In the genomic region with DNA sequence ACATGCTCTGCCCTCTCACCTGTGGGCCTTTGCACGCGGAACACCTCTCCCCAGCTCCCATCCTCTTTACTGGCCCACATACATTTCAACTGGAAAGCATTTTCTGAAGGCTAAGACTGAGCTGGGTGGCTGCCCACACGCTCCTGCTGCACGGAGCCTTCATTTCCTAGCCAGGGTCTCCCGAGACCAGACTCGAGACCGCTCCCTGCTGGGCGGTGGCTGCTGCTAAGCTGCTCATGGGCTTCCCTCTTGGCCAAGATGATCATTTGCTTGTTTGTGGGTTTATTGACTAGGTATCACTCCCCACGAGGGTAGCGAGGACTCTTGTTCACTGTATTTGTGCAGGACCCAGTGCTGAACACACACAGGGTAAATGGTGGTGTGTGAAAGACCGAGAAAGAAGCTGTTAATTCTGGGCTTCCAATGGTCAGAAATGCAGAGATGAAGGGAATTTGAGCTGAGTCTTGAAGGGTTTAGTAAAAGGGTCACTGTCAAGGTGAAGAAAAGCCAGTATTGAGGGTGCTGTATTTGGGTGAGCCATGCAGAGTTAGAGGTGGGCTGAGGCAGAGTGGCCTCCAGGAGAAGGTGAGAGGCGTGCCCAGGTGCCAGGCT, we compare ENCODE assay signal across 1 cellular context.
TF ChIP-seq lines count a peak whose summit lies in the region.

No MANE protein-coding gene starts in this region.

TF ChIP-seq in HepG2, 621 proteins besides CTCF, POLR2A, EP300 and RAD21 (continued from another document and continues in another):
- TF ChIP-seq, protein P1, sequence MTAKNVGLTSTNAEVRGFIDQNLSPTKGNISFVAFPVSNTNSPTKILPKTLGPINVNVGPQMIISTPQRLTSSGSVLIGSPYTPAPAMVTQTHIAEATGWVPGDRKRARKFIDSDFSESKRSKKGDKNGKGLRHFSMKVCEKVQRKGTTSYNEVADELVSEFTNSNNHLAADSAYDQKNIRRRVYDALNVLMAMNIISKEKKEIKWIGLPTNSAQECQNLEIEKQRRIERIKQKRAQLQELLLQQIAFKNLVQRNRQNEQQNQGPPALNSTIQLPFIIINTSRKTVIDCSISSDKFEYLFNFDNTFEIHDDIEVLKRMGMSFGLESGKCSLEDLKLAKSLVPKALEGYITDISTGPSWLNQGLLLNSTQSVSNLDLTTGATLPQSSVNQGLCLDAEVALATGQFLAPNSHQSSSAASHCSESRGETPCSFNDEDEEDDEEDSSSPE (CRISPR knock-in tag; IDR thresholded peaks at IDR 0.05), result no peak
- TF ChIP-seq KLF13 (CRISPR knock-in tag; IDR thresholded peaks at IDR 0.05), result no peak
- TF ChIP-seq, protein P2, sequence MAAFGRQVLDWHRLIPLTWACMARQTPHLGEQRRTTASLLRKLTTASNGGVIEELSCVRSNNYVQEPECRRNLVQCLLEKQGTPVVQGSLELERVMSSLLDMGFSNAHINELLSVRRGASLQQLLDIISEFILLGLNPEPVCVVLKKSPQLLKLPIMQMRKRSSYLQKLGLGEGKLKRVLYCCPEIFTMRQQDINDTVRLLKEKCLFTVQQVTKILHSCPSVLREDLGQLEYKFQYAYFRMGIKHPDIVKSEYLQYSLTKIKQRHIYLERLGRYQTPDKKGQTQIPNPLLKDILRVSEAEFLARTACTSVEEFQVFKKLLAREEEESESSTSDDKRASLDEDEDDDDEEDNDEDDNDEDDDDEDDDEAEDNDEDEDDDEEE (CRISPR knock-in tag; IDR thresholded peaks at IDR 0.05), result no peak
- TF ChIP-seq NR2F6 (IDR thresholded peaks at IDR 0.05), result no peak
- no peak for TF ChIP-seq NR2F6 (CRISPR knock-in tag; IDR thresholded peaks at IDR 0.05)
- TF ChIP-seq ZNF20 (CRISPR knock-in tag; IDR thresholded peaks at IDR 0.05), result no peak
- TF ChIP-seq NKX3-1 (CRISPR knock-in tag; IDR thresholded peaks at IDR 0.05), result no peak
- no peak for TF ChIP-seq SIX1 (CRISPR knock-in tag; IDR thresholded peaks at IDR 0.05; ENCODE audit: borderline replicate concordance)
- no peak for TF ChIP-seq TBP (CRISPR knock-in tag; IDR thresholded peaks at IDR 0.05)
- TF ChIP-seq ZNF780A (CRISPR knock-in tag; IDR thresholded peaks at IDR 0.05), result no peak; the same call in 1 of the 2 replicates
- 0 out of 2 replicates have a peak, but pooled peaks have one; percentile 9 for TF ChIP-seq NFATC3 (CRISPR knock-in tag; IDR thresholded peaks at IDR 0.05)
- peak; percentile 80 for TF ChIP-seq SAP130 (CRISPR knock-in tag; IDR thresholded peaks at IDR 0.05; ENCODE audit: low read depth)
- TF ChIP-seq ZNF713 (CRISPR knock-in tag; IDR thresholded peaks at IDR 0.05), result no peak
- TF ChIP-seq TP53 (CRISPR knock-in tag; conservative IDR thresholded peaks at IDR 0.05), result no peak
- TF ChIP-seq KLF9 (CRISPR knock-in tag; IDR thresholded peaks at IDR 0.05; ENCODE audit: low read depth), result no peak
- no peak for TF ChIP-seq SMAD3 (CRISPR knock-in tag; IDR thresholded peaks at IDR 0.05)
- no peak for TF ChIP-seq TOE1 (CRISPR knock-in tag; IDR thresholded peaks at IDR 0.05)
- no peak for TF ChIP-seq ZNF607 (CRISPR knock-in tag; IDR thresholded peaks at IDR 0.05; ENCODE audit: borderline replicate concordance)
- peak; percentile 14; the same call in 1 of the 2 replicates for TF ChIP-seq MYC (CRISPR knock-in tag; IDR thresholded peaks at IDR 0.05; ENCODE audit: borderline replicate concordance)
- TF ChIP-seq, protein P3, sequence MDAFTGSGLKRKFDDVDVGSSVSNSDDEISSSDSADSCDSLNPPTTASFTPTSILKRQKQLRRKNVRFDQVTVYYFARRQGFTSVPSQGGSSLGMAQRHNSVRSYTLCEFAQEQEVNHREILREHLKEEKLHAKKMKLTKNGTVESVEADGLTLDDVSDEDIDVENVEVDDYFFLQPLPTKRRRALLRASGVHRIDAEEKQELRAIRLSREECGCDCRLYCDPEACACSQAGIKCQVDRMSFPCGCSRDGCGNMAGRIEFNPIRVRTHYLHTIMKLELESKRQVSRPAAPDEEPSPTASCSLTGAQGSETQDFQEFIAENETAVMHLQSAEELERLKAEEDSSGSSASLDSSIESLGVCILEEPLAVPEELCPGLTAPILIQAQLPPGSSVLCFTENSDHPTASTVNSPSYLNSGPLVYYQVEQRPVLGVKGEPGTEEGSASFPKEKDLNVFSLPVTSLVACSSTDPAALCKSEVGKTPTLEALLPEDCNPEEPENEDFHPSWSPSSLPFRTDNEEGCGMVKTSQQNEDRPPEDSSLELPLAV (CRISPR knock-in tag; conservative IDR thresholded peaks at IDR 0.05; ENCODE audit: low read depth), result no peak
- no peak; the same call in 1 of the 2 replicates for TF ChIP-seq ZNF543 (CRISPR knock-in tag; IDR thresholded peaks at IDR 0.05)
- TF ChIP-seq SIN3A (IDR thresholded peaks at IDR 0.05; ENCODE audit: borderline replicate concordance, low read depth, low read length), result peak; percentile 79; the same call in 1 of the 2 replicates
- TF ChIP-seq ZNF337 (CRISPR knock-in tag; IDR thresholded peaks at IDR 0.05; ENCODE audit: borderline replicate concordance, low read depth), result 0 out of 2 replicates have a peak, but pooled peaks have one; percentile 74
- TF ChIP-seq, protein P4, sequence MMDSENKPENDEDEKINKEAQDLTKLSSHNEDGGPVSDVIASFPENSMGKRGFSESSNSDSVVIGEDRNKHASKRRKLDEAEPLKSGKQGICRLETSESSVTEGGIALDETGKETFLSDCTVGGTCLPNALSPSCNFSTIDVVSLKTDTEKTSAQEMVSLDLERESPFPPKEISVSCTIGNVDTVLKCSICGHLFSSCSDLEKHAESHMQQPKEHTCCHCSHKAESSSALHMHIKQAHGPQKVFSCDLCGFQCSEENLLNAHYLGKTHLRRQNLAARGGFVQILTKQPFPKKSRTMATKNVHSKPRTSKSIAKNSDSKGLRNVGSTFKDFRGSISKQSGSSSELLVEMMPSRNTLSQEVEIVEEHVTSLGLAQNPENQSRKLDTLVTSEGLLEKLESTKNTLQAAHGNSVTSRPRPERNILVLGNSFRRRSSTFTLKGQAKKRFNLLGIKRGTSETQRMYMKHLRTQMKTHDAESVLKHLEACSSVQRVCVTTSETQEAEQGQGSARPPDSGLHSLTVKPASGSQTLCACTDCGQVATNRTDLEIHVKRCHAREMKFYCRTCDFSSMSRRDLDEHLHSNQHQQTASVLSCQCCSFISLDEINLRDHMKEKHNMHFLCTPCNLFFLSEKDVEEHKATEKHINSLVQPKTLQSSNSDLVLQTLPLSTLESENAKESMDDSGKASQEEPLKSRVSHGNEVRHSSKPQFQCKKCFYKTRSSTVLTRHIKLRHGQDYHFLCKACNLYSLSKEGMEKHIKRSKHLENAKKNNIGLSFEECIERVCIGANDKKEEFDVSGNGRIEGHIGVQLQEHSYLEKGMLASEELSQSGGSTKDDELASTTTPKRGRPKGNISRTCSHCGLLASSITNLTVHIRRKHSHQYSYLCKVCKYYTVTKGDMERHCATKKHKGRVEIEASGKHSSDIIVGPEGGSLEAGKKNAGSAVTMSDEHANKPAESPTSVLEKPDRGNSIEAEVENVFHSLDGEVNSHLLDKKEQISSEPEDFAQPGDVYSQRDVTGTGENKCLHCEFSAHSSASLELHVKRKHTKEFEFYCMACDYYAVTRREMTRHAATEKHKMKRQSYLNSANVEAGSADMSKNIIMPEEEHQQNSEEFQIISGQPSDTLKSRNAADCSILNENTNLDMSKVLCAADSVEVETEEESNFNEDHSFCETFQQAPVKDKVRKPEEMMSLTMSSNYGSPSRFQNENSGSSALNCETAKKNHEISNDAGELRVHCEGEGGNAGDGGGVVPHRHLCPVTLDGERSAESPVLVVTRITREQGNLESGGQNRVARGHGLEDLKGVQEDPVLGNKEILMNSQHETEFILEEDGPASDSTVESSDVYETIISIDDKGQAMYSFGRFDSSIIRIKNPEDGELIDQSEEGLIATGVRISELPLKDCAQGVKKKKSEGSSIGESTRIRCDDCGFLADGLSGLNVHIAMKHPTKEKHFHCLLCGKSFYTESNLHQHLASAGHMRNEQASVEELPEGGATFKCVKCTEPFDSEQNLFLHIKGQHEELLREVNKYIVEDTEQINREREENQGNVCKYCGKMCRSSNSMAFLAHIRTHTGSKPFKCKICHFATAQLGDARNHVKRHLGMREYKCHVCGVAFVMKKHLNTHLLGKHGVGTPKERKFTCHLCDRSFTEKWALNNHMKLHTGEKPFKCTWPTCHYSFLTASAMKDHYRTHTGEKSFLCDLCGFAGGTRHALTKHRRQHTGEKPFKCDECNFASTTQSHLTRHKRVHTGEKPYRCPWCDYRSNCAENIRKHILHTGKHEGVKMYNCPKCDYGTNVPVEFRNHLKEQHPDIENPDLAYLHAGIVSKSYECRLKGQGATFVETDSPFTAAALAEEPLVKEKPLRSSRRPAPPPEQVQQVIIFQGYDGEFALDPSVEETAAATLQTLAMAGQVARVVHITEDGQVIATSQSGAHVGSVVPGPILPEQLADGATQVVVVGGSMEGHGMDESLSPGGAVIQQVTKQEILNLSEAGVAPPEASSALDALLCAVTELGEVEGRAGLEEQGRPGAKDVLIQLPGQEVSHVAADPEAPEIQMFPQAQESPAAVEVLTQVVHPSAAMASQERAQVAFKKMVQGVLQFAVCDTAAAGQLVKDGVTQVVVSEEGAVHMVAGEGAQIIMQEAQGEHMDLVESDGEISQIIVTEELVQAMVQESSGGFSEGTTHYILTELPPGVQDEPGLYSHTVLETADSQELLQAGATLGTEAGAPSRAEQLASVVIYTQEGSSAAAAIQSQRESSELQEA (CRISPR knock-in tag; IDR thresholded peaks at IDR 0.05; ENCODE audit: not compliant biosample characterization), result no peak
- TF ChIP-seq FLYWCH1 (CRISPR knock-in tag; IDR thresholded peaks at IDR 0.05), result no peak
- TF ChIP-seq NR3C1 (CRISPR knock-in tag; IDR thresholded peaks at IDR 0.05), result no peak
- peak; percentile 40; the same call in 1 of the 2 replicates for TF ChIP-seq TGIF2 (CRISPR knock-in tag; IDR thresholded peaks at IDR 0.05)
- TF ChIP-seq, protein P5, sequence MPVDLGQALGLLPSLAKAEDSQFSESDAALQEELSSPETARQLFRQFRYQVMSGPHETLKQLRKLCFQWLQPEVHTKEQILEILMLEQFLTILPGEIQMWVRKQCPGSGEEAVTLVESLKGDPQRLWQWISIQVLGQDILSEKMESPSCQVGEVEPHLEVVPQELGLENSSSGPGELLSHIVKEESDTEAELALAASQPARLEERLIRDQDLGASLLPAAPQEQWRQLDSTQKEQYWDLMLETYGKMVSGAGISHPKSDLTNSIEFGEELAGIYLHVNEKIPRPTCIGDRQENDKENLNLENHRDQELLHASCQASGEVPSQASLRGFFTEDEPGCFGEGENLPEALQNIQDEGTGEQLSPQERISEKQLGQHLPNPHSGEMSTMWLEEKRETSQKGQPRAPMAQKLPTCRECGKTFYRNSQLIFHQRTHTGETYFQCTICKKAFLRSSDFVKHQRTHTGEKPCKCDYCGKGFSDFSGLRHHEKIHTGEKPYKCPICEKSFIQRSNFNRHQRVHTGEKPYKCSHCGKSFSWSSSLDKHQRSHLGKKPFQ (CRISPR knock-in tag; IDR thresholded peaks at IDR 0.05; ENCODE audit: insufficient replicate concordance), result no peak
- TF ChIP-seq ZNF761 (CRISPR knock-in tag; conservative IDR thresholded peaks at IDR 0.05), result peak; percentile 52; the same call in 1 of the 2 replicates
- TF ChIP-seq, protein P6, sequence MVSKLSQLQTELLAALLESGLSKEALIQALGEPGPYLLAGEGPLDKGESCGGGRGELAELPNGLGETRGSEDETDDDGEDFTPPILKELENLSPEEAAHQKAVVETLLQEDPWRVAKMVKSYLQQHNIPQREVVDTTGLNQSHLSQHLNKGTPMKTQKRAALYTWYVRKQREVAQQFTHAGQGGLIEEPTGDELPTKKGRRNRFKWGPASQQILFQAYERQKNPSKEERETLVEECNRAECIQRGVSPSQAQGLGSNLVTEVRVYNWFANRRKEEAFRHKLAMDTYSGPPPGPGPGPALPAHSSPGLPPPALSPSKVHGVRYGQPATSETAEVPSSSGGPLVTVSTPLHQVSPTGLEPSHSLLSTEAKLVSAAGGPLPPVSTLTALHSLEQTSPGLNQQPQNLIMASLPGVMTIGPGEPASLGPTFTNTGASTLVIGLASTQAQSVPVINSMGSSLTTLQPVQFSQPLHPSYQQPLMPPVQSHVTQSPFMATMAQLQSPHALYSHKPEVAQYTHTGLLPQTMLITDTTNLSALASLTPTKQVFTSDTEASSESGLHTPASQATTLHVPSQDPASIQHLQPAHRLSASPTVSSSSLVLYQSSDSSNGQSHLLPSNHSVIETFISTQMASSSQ (IDR thresholded peaks at IDR 0.05; ENCODE audit: low read depth), result no peak
- TF ChIP-seq, protein P6 (CRISPR knock-in tag; IDR thresholded peaks at IDR 0.05; ENCODE audit: borderline replicate concordance), result no peak
- no peak for TF ChIP-seq ZNF260 (CRISPR knock-in tag; IDR thresholded peaks at IDR 0.05; ENCODE audit: borderline replicate concordance, low read depth)
- no peak for TF ChIP-seq ZNF431 (CRISPR knock-in tag; IDR thresholded peaks at IDR 0.05; ENCODE audit: borderline replicate concordance, low read depth)
- TF ChIP-seq ZNF256 (CRISPR knock-in tag; conservative IDR thresholded peaks at IDR 0.05), result 0 out of 2 replicates have a peak, but pooled peaks have one; percentile 26
- TF ChIP-seq, protein P7, sequence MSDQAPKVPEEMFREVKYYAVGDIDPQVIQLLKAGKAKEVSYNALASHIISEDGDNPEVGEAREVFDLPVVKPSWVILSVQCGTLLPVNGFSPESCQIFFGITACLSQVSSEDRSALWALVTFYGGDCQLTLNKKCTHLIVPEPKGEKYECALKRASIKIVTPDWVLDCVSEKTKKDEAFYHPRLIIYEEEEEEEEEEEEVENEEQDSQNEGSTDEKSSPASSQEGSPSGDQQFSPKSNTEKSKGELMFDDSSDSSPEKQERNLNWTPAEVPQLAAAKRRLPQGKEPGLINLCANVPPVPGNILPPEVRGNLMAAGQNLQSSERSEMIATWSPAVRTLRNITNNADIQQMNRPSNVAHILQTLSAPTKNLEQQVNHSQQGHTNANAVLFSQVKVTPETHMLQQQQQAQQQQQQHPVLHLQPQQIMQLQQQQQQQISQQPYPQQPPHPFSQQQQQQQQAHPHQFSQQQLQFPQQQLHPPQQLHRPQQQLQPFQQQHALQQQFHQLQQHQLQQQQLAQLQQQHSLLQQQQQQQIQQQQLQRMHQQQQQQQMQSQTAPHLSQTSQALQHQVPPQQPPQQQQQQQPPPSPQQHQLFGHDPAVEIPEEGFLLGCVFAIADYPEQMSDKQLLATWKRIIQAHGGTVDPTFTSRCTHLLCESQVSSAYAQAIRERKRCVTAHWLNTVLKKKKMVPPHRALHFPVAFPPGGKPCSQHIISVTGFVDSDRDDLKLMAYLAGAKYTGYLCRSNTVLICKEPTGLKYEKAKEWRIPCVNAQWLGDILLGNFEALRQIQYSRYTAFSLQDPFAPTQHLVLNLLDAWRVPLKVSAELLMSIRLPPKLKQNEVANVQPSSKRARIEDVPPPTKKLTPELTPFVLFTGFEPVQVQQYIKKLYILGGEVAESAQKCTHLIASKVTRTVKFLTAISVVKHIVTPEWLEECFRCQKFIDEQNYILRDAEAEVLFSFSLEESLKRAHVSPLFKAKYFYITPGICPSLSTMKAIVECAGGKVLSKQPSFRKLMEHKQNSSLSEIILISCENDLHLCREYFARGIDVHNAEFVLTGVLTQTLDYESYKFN (CRISPR knock-in tag; conservative IDR thresholded peaks at IDR 0.05), result no peak
- TF ChIP-seq PTBP1 (IDR thresholded peaks at IDR 0.05; ENCODE audit: low read depth, low read length, poor library complexity, severe bottlenecking), result no peak
- TF ChIP-seq ZNF343 (CRISPR knock-in tag; IDR thresholded peaks at IDR 0.05), result no peak
